ENCODE assay signal across 25 cellular contexts in genomic region chr7:3533040-3533439, GRCh38.
"Had no signal": no experiment of that assay in that cellular context is flagged by ENCODE, and none has a peak within 500 bp of the region (broad histone marks: within the 10 kb centered on the region; RNA-seq: fewer than 3 reads in every experiment).

No MANE protein-coding gene starts in this region.

- H3K27me3 Mint-ChIP-seq: activated naive CD4-positive, alpha-beta T cell treated with anti-CD3 and anti-CD28 coated beads, Interleukin-2, amount 50 U/mL, for 24 hours; activated naive CD8-positive, alpha-beta T cell treated with anti-CD3 and anti-CD28 coated beads, Interleukin-2, amount 50 U/mL, for 24 hours had no signal

- DNase-seq: activated CD4-positive, alpha-beta T cell treated with anti-CD3 and anti-CD28 coated beads, Interleukin-2, amount 50 U/mL, for 4 hours; activated CD4-positive, CD25-positive, alpha-beta regulatory T cell; activated CD8-positive, alpha-beta memory T cell treated with anti-CD3 and anti-CD28 coated beads, Interleukin-2, amount 50 U/mL, for 48 hours; activated CD8-positive, alpha-beta T cell treated with anti-CD3 and anti-CD28 coated beads, Interleukin-2, amount 10 ng/mL, durations not matched to agents 7 days and 5 days; activated effector memory CD4-positive, alpha-beta T cell treated with Interleukin-2 at 50 U/mL for 16 hours; activated naive CD4-positive, alpha-beta T cell; activated naive CD8-positive, alpha-beta T cell treated with anti-CD3 and anti-CD28 coated beads, Interleukin-2, amount 50 U/mL, for 24 hours; activated T-cell treated with anti-CD3 and anti-CD28 coated beads, Interleukin-2, amount 50 U/mL, for 1 hour; amygdala; brain microvascular endothelial cell; Karpas-422; MM.1S; NCI-H1105; NCI-H1436 treated with DMSO at 0.1 percent for 48 hours; NCI-H1930; NCI-H748 treated with DMSO at 0.1 percent for 48 hours; OCI-M1; Peyer's patch; Right ventricle myocardium superior; SJCRH30 had no signal

- H3K36me3 ChIP-seq: brain microvascular endothelial cell, cardiac muscle cell, Peyer's patch, SJCRH30 had no signal

- H3K4me1 ChIP-seq: Peyer's patch had no signal

- H3K4me1 Mint-ChIP-seq: activated naive CD8-positive, alpha-beta T cell treated with anti-CD3 and anti-CD28 coated beads, Interleukin-2, amount 50 U/mL, for 24 hours had no signal

- H3K27me3 ChIP-seq: brain microvascular endothelial cell, cardiac muscle cell, Peyer's patch, SJCRH30 had no signal

- H3K9me3 Mint-ChIP-seq: activated naive CD4-positive, alpha-beta T cell treated with anti-CD3 and anti-CD28 coated beads, Interleukin-2, amount 50 U/mL, for 24 hours; activated naive CD8-positive, alpha-beta T cell treated with anti-CD3 and anti-CD28 coated beads, Interleukin-2, amount 50 U/mL, for 24 hours had no signal

- ATAC-seq: activated CD8-positive, alpha-beta T cell treated with anti-CD3 and anti-CD28 coated beads, Interleukin-2, amount 10 ng/mL, durations not matched to agents 7 days and 5 days; activated naive CD8-positive, alpha-beta T cell treated with anti-CD3 and anti-CD28 coated beads, Interleukin-2, amount 50 U/mL, for 24 hours; K562 had no signal

- H3K36me3 Mint-ChIP-seq: activated naive CD4-positive, alpha-beta T cell treated with anti-CD3 and anti-CD28 coated beads, Interleukin-2, amount 50 U/mL, for 24 hours had no signal

- H3K4me3 ChIP-seq: cardiac muscle cell, K562, Peyer's patch, SJCRH30 had no signal

- FAIRE-seq: K562 had no signal

- H3K27ac Mint-ChIP-seq: activated CD8-positive, alpha-beta T cell treated with anti-CD3 and anti-CD28 coated beads, Interleukin-2, amount 10 ng/mL, durations not matched to agents 7 days and 5 days; activated naive CD8-positive, alpha-beta T cell treated with anti-CD3 and anti-CD28 coated beads, Interleukin-2, amount 50 U/mL, for 24 hours had no signal

- H3K27ac ChIP-seq: brain microvascular endothelial cell, cardiac muscle cell, Peyer's patch, RWPE1, SJCRH30, VCaP had no signal

- H3K4me3 Mint-ChIP-seq: activated CD8-positive, alpha-beta T cell treated with anti-CD3 and anti-CD28 coated beads, Interleukin-2, amount 10 ng/mL, durations not matched to agents 7 days and 5 days; activated naive CD4-positive, alpha-beta T cell treated with anti-CD3 and anti-CD28 coated beads, Interleukin-2, amount 50 U/mL, for 24 hours; activated naive CD8-positive, alpha-beta T cell treated with anti-CD3 and anti-CD28 coated beads, Interleukin-2, amount 50 U/mL, for 24 hours had no signal

- H3K9me3 ChIP-seq: Peyer's patch, SJCRH30 had no signal
